In genomic region chr7:82017334-82017943, GRCh38 we compare ENCODE assay signal across 8 cellular contexts.
DNase-seq lines count a peak whose midpoint lies in the region; ATAC-seq and TF ChIP-seq lines count a peak whose summit lies in the region.

No MANE protein-coding gene starts in this region.

- no peaks in the 10 kb centered on the region for H3K79me2 ChIP-seq in H9 (ENCODE audit: insufficient read depth, low read length)

- H4K8ac ChIP-seq in H9 (replicated peaks; ENCODE audit: insufficient read length, low read depth, low read length), result no peak overlapping the region

- no peak overlapping the region for H4K91ac ChIP-seq in H9 (ENCODE audit: insufficient read length, low read depth, low read length)

- H3K4ac ChIP-seq in H9 (ENCODE audit: low read depth, low read length), result no peak overlapping the region

- H2BK15ac ChIP-seq in H9 (ENCODE audit: low read depth, low read length), result no peak overlapping the region

- no peaks in the 10 kb centered on the region for H3K4me1 ChIP-seq in H9 (ENCODE audit: insufficient read depth, low read length)

- no peak overlapping the region for H3K14ac ChIP-seq in H9 (ENCODE audit: insufficient read depth, low read length)

- no CpG with 5 or more reads among the region's 1 CpG for WGBS in H9 (ENCODE audit: extremely low coverage, insufficient read length, low lambda C conversion rate)

- no peak overlapping the region for H2BK5ac ChIP-seq in H9 (ENCODE audit: insufficient read length, low read length)

- H3K27me3 ChIP-seq in AG04450 (ENCODE audit: control insufficient read depth, insufficient read depth, low read length) (no peaks in the 10 kb centered on the region), H9 (ENCODE audit: insufficient read depth, low read length) (no peaks in the 10 kb centered on the region)

- CTCF ChIA-PET in AG04450 (lab: Charles Lee), result interaction anchor here (0.5 to 6.5 kb wide), 12 partner anchors 26 to 534 kb away, joined by 3 to 132 read pairs (median 4); partner anchors contain the start of gene HGF

- TF ChIP-seq CTCF in AG04450 (IDR thresholded peaks at IDR 0.05; ENCODE audit: low read depth, low read length) (peak; percentile 65), H9 (conservative IDR thresholded peaks at IDR 0.05) (peak; percentile 66)

- no peak overlapping the region for H3K27ac ChIP-seq in AG04450 (ENCODE audit: low read depth, low read length)
- no peak overlapping the region for H3K27ac ChIP-seq in H9 (ENCODE audit: insufficient read length, low read depth, low read length)

- no peaks in the 10 kb centered on the region for H3K9me3 ChIP-seq in AG04450 (ENCODE audit: control insufficient read depth, insufficient read depth, low read length)
- H3K9me3 ChIP-seq in H9 (ENCODE audit: control insufficient read depth, low read depth, low read length), result no peaks in the 10 kb centered on the region

- H2BK120ac ChIP-seq in H9 (ENCODE audit: low read depth, low read length, poor library complexity, severe bottlenecking), result no peak overlapping the region

- no peak overlapping the region for H3K56ac ChIP-seq in H9 (ENCODE audit: insufficient read length, low read depth, low read length)

- H3T11ph ChIP-seq in H9 (ENCODE audit: low read length), result no peak overlapping the region

- no peak overlapping the region for H3K23ac ChIP-seq in H9 (ENCODE audit: insufficient read length, low read depth, low read length)

- no peak overlapping the region for H3K4me3 ChIP-seq in AG04450 (ENCODE audit: low read depth, low read length)

- H3K23me2 ChIP-seq in H9 (ENCODE audit: insufficient read length, low read depth, low read length, poor library complexity, severe bottlenecking), result no peaks in the 10 kb centered on the region

- POLR2A ChIA-PET in AG04450 (lab: Yijun Ruan, JAX), result no interaction called here

- no peaks in the 10 kb centered on the region for H3K79me1 ChIP-seq in H9 (ENCODE audit: insufficient read depth, low read depth, low read length, poor library complexity, severe bottlenecking)

- no peak overlapping the region for H3K4me2 ChIP-seq in H9 (ENCODE audit: insufficient read depth, insufficient read length, low read length)

- DNase-seq in AG04450 (ENCODE audit: low read depth, low spot score) (peak; percentile 13), H9 (no peak), inferior parietal cortex (ENCODE audit: extremely low spot score) (peak; percentile 65), DMS79 (lab: John Stamatoyannopoulos, UW) (no peak)
- no peak for DNase-seq in activated CD8-positive, alpha-beta memory T cell treated with anti-CD3 and anti-CD28 coated beads for 24 hours
- DNase-seq in activated effector memory CD4-positive, alpha-beta T cell treated with Interleukin-2 at 50 U/mL for 16 hours, result no peak

- no peak overlapping the region for H2AK5ac ChIP-seq in H9 (ENCODE audit: insufficient read length, low read length)

- no peak overlapping the region for H2BK12ac ChIP-seq in H9 (ENCODE audit: insufficient read length, low read depth, low read length)

- no peaks in the 10 kb centered on the region for H3K27me3 Mint-ChIP-seq in H9 (ENCODE audit: low read depth)

- no peak overlapping the region for H3K9ac ChIP-seq in H9 (ENCODE audit: extremely low read depth, insufficient read length, low read length)

- no peaks in the 10 kb centered on the region for H4K20me1 ChIP-seq in H9 (ENCODE audit: control insufficient read depth, insufficient read depth, insufficient read length)

- H4K5ac ChIP-seq in H9 (ENCODE audit: insufficient read length, low read depth, low read length), result no peak overlapping the region

- no peaks in the 10 kb centered on the region for H3K9me3 Mint-ChIP-seq in H9

- H3K4me1 Mint-ChIP-seq in H9, result peaks cover 0 to 5% of the 10 kb centered on the region in 2 experiments; a peak in 2 of 4 replicates

- no peak overlapping the region for H3K4me3 Mint-ChIP-seq in H9

- peak; percentile 72 for ATAC-seq in SK-N-SH treated with all-trans-retinoic acid at 6 μM for 48 hours
- no peak for ATAC-seq in HG02870 (IDR thresholded peaks at IDR 0.05; ENCODE audit: unreplicated experiment)

- no peak overlapping the region for H2BK20ac ChIP-seq in H9 (ENCODE audit: low read depth, low read length, poor library complexity, severe bottlenecking)

- no peaks in the 10 kb centered on the region for H3K36me3 Mint-ChIP-seq in H9 (ENCODE audit: insufficient read depth in 1 of 3, low read depth in 3 of 3)

- H2AFZ ChIP-seq in H9 (ENCODE audit: low read length), result no peak overlapping the region

- H3K27ac Mint-ChIP-seq in H9, result no peak overlapping the region

- no peak overlapping the region for H3K18ac ChIP-seq in H9 (ENCODE audit: insufficient read length, low read depth, low read length)

TF ChIP-seq in SK-N-SH treated with all-trans-retinoic acid at 6 μM for 48 hours, 23 proteins besides CTCF, POLR2A, EP300 and RAD21:
- TF ChIP-seq POU6F1 (CRISPR knock-in tag; IDR thresholded peaks at IDR 0.05; ENCODE audit: borderline replicate concordance, low read depth), result no peak
- no peak for TF ChIP-seq CSDC2 (CRISPR knock-in tag; IDR thresholded peaks at IDR 0.05)
- TF ChIP-seq ISL1 (CRISPR knock-in tag; IDR thresholded peaks at IDR 0.05), result no peak
- no peak for TF ChIP-seq CREB5 (CRISPR knock-in tag; IDR thresholded peaks at IDR 0.05; ENCODE audit: low read depth)
- TF ChIP-seq ZFP30 (CRISPR knock-in tag; IDR thresholded peaks at IDR 0.05), result no peak
- no peak for TF ChIP-seq PATZ1 (CRISPR knock-in tag; IDR thresholded peaks at IDR 0.05; ENCODE audit: borderline replicate concordance)
- no peak for TF ChIP-seq TSHZ2 (CRISPR knock-in tag; IDR thresholded peaks at IDR 0.05)
- TF ChIP-seq OSR1 (CRISPR knock-in tag; IDR thresholded peaks at IDR 0.05), result no peak
- no peak for TF ChIP-seq TOX (CRISPR knock-in tag; IDR thresholded peaks at IDR 0.05; ENCODE audit: borderline replicate concordance)

Comparison
In these comparisons a context has a peak if more than half of its experiments do, and no peak if none do; other contexts are left out.
1. DNase-seq: peak in AG04450 (single experiment) and inferior parietal cortex (single experiment); none in H9 (single experiment), DMS79 (single experiment), activated CD8-positive, alpha-beta memory T cell treated with anti-CD3 and anti-CD28 coated beads for 24 hours (single experiment) and activated effector memory CD4-positive, alpha-beta T cell treated with Interleukin-2 at 50 U/mL for 16 hours (single experiment).